Comparison of ENCODE assay signal across 9 cellular contexts in the genomic region with DNA sequence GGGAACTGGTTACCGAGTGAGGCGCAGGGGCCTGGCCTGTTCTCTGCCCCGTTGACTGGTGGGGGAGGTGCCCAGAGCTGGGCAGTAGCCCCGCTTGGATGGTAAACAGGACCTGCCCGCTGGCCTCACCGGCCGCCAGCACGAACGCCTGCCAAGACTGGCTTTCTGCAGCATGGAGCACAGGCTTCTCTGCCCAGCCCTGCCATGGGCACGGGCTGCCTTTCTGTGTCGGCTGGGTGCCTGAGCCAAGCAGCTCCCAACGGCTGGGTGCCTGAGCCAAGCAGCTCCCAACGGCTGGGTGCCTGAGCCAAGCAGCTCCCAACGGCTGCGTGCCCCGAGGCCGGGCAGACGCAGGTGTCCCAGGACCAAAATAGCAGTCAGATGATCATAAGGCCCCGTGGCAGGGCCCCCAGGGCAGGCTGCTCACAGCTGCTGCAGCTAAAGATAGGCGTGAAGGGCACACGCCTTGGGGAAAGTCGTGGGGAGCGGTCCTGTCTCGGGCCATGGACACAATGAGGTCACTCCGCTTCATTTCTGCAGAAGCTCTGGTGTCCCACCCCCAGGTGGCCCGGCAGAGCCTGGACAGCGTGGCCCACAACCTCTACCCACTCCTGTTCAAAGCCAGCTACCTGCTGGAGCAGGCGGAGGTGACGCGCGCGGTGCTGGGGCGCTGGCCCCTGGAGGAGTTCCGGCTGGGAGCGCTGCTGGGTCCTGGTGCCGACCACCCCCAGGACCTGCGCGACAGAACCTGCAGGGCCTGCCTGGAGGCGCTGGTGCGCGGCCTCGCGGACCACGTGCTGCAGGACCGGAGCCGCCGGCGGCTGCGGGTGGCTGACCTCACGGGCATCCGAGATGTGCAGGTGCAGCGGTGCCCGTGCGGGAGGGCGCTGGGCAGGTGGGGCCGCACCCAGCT. TPM values are rescaled to one million over a fixed set of nuclear protein-coding genes. Genes with fewer than 3 reads are reported as not detected.
A peak's percentile ranks its signal among the peaks of the same experiment; 100 is the strongest.
DNase-seq lines count a peak whose midpoint lies in the region; ATAC-seq, FAIRE-seq and TF ChIP-seq lines count a peak whose summit lies in the region.
"Had no signal": no experiment of that assay in that cellular context is flagged by ENCODE, and none has a peak within 500 bp of the region (broad histone marks: within the 10 kb centered on the region; RNA-seq: fewer than 3 reads in every experiment).

A gene (plus strand): TSS at position 460 of the 913 bp plus-strand sequence. CDS start 44 bp downstream, at position 504.

- intact Hi-C loops in K562 (cut with micrococcal nuclease), result no loop called here

- no peak within 1 kb of the TSS for H3K4me2 ChIP-seq in K562 (ENCODE audit: insufficient read depth, low read length)

- no peak for TF ChIP-seq RAD21 in K562 (CRISPR knock-in tag; conservative IDR thresholded peaks at IDR 0.05 in 1 of 2, IDR thresholded peaks at IDR 0.05 in 1 of 2)

- no TSS peak for BruUV-seq in K562 (replicated peaks; lab: Mats Ljungman, UMichigan)

- POLR2A ChIA-PET in K562 (lab: Yijun Ruan, JAX), result interaction anchor here (1.3 to 2.0 kb wide), 2 partner anchors 9 to 39 kb away, joined by 4 to 5 read pairs; no protein-coding TSS in a partner anchor

- DNase-seq in K562 (ENCODE audit: extremely low read depth in 1 of 4, low spot score in 3 of 4) (no peak), occipital lobe (lab: John Stamatoyannopoulos, UW) (peak; percentile 43), NCI-H345 (lab: John Stamatoyannopoulos, UW) (no peak), HTR-8/SVneo (ENCODE audit: insufficient read length, low spot score) (no peak), iPS-NIHi11 (ENCODE audit: low spot score) (no peak), T-helper 2 cell (no peak)

- H3K9me1 ChIP-seq in K562 (ENCODE audit: control insufficient read depth, insufficient read depth, low read length), result no peaks in the 10 kb centered on the region

- TF ChIP-seq POLR2A in K562 (conservative IDR thresholded peaks at IDR 0.05), result no peak

- no peaks in the 10 kb centered on the region for H3K9me3 ChIP-seq in K562 (replicated peaks; ENCODE audit: control insufficient read depth, insufficient read depth, low read depth, low read length)

- no peak for TF ChIP-seq EP300 in K562 (IDR thresholded peaks at IDR 0.05; ENCODE audit: low read length)

- ATAC-seq in GM18867 (IDR thresholded peaks at IDR 0.05; ENCODE audit: unreplicated experiment) (peak; percentile 40), HG02885 (IDR thresholded peaks at IDR 0.05; ENCODE audit: poor library complexity, unreplicated experiment) (peak; percentile 31), K562 (no peak)

- WGBS in K562 (ENCODE audit: insufficient coverage, low coverage, missing lambda C conversion rate), result 27% methylated on average over 52 of the region's 56 CpGs

- H3K36me3 ChIP-seq in K562 (ENCODE audit: control insufficient read depth, insufficient read depth, low read length), result no peaks in the 10 kb centered on the region

- H3K27ac ChIP-seq in K562 (ENCODE audit: extremely low read depth, low read depth, low read length), result no peak within 1 kb of the TSS

- in situ Hi-C loops in K562 (cut with MboI), result no loop called here

- no peak within 1 kb of the TSS; a peak in 1 of 4 replicates for H3K9ac ChIP-seq in K562 (ENCODE audit: insufficient read depth in 1 of 2, low read depth in 2 of 2, low read length in 2 of 2)

- CTCF ChIA-PET in K562 (lab: Yijun Ruan, JAX; ENCODE audit: low intra/inter-chr PET ratio), result no interaction called here

- no peak within 1 kb of the TSS for H2AFZ ChIP-seq in K562 (ENCODE audit: low read depth, low read length)

- FAIRE-seq in K562 (lab: Jason Lieb, UNC) (no peak), HTR-8/SVneo (lab: Jason Lieb, UNC) (no peak)
- FAIRE-seq: bronchial epithelial cell had no signal

- peaks cover 32% of the 10 kb centered on the region for H4K20me1 ChIP-seq in K562 (replicated peaks; ENCODE audit: control insufficient read depth, insufficient read depth, low read length)

- no peak for TF ChIP-seq CTCF in K562 (IDR thresholded peaks at IDR 0.05 in 2 of 3, conservative IDR thresholded peaks at IDR 0.05 in 1 of 3; ENCODE audit: insufficient read depth in 2 of 3, low read depth in 1 of 3, low read length in 3 of 3)

- no peaks in the 10 kb centered on the region for H3K79me2 ChIP-seq in K562 (ENCODE audit: control insufficient read depth, insufficient read depth, low read length)

- peaks cover 34 to 81% of the 10 kb centered on the region in 2 experiments for H3K27me3 ChIP-seq in K562 (ENCODE audit: control insufficient read depth in 2 of 2, insufficient read depth in 2 of 2, low read length in 2 of 2)

- peaks cover 0 to 71% of the 10 kb centered on the region in 2 experiments; a peak in 2 of 5 replicates for H3K4me1 ChIP-seq in K562 (replicated peaks in 1 of 2; ENCODE audit: control insufficient read depth in 2 of 2, insufficient read depth in 2 of 2, low read length in 2 of 2)

- H3K4me3 ChIP-seq in K562, result no peak within 1 kb of the TSS

TF ChIP-seq in K562, 482 proteins besides CTCF, POLR2A, EP300 and RAD21:
- TF ChIP-seq, protein P1, sequence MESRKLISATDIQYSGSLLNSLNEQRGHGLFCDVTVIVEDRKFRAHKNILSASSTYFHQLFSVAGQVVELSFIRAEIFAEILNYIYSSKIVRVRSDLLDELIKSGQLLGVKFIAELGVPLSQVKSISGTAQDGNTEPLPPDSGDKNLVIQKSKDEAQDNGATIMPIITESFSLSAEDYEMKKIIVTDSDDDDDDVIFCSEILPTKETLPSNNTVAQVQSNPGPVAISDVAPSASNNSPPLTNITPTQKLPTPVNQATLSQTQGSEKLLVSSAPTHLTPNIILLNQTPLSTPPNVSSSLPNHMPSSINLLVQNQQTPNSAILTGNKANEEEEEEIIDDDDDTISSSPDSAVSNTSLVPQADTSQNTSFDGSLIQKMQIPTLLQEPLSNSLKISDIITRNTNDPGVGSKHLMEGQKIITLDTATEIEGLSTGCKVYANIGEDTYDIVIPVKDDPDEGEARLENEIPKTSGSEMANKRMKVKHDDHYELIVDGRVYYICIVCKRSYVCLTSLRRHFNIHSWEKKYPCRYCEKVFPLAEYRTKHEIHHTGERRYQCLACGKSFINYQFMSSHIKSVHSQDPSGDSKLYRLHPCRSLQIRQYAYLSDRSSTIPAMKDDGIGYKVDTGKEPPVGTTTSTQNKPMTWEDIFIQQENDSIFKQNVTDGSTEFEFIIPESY (CRISPR knock-in tag; IDR thresholded peaks at IDR 0.05), result peak; percentile 85
- TF ChIP-seq NCOA2 (IDR thresholded peaks at IDR 0.05; ENCODE audit: partially characterized antibody in 2 of 2), result no peak
- 0 out of 2 replicates have a peak, but pooled peaks have one; percentile 7 for TF ChIP-seq POLR2G (IDR thresholded peaks at IDR 0.05; ENCODE audit: low read depth, low read length)
- TF ChIP-seq NFATC3 (IDR thresholded peaks at IDR 0.05), result no peak
- TF ChIP-seq ZNF561 (CRISPR knock-in tag; conservative IDR thresholded peaks at IDR 0.05), result no peak
- TF ChIP-seq GABPB1 (CRISPR knock-in tag; IDR thresholded peaks at IDR 0.05), result no peak
- no peak for TF ChIP-seq PCBP2 (IDR thresholded peaks at IDR 0.05; ENCODE audit: low read depth, low read length, poor library complexity, severe bottlenecking)

RNA-seq across cellular contexts. Expression of the gene that starts here (rescaled TPM):
- not detected in 2 replicates for total RNA-seq in K562 (2011; cell fraction: chromatin; rRNA removed; ENCODE audit: low replicate concordance)
- not detected in 2 replicates for total RNA-seq in K562 (2011; cell fraction: nucleolus; rRNA removed)
- not detected in 2 replicates for total RNA-seq in K562 (2011; cell fraction: nucleoplasm; rRNA removed)
- total RNA-seq in K562 (2014; rRNA removed) (not detected in 2 replicates), K562 (2014; rRNA removed; fragmentation: Illumina TruSeq; extraction: Trizol) (not detected in 2 replicates), K562 (2015; rRNA removed; fragmentation: Illumina TruSeq; extraction: Trizol) (not detected in 2 replicates), K562 (2021) (not detected in 2 replicates), occipital lobe (not detected)
- polyA plus RNA-seq in K562 (2011; rRNA removed) (not detected in 2 replicates), K562 (2014; fragmentation: Illumina TruSeq; extraction: Trizol) (not detected in 2 replicates), K562 (2014; fragmentation: Nextera tagmentation; extraction: Ambion mirVana) (not detected), K562 (2014; rRNA removed) (not detected in 2 replicates)
- polyA plus RNA-seq in K562 (2011; cell fraction: cytosol; rRNA removed), result not detected in 2 replicates
- polyA plus RNA-seq in K562 (2011; cell fraction: nucleus; rRNA removed), result not detected in 2 replicates
- not detected in 2 replicates for polyA plus RNA-seq in K562 (2012)
- not detected in 2 replicates for polyA minus RNA-seq in K562 (2011; rRNA and poly(A)+ RNA removed)
- polyA minus RNA-seq in K562 (2011; cell fraction: cytosol; rRNA and poly(A)+ RNA removed), result not detected in 2 replicates
- not detected in 2 replicates for polyA minus RNA-seq in K562 (2011; cell fraction: nucleus; rRNA and poly(A)+ RNA removed)
- total RNA-seq: bronchial epithelial cell had no signal

Comparison
In these comparisons a context has a peak if more than half of its experiments do, and no peak if none do; other contexts are left out.
1. Peak in DNase-seq in occipital lobe; RNA of the gene not detected or under 1 TPM.